23 cellular contexts compared by ENCODE assay signal in the genomic region with DNA sequence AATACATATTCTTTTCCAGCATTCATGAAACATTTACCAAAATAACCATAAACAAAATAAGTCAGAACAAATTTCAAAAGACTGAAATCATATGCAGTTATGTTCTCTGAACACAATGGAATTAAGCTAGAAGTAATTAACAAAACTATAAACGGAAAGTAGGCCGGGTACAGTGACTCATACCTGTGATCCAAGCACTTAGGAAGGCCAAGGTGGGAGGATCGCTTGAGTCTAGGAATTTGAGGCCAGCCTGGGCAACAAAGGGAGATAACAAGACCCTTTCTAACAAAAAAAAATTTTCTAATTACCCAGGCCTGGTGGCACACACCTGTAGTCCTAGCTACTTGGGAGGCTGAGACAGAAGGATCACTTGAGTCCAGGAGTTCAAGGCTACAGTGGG. TPM values are rescaled to one million over a fixed set of nuclear protein-coding genes. Genes with fewer than 3 reads are reported as not detected.
DNase-seq lines count a peak whose midpoint lies in the region; ATAC-seq and TF ChIP-seq lines count a peak whose summit lies in the region.
"Had no signal": no experiment of that assay in that cellular context is flagged by ENCODE, and none has a peak within 500 bp of the region (broad histone marks: within the 10 kb centered on the region; RNA-seq: fewer than 3 reads in every experiment).

No MANE protein-coding gene starts in this region.

- H3F3A ChIP-seq in GM23338 (replicated peaks; ENCODE audit: low read depth): no peaks in the 10 kb centered on the region

- intact Hi-C loops in HCT116 (cut with micrococcal nuclease): no loop called here

- no peak overlapping the region for H3K27ac ChIP-seq in CD4-positive, CD25-positive, alpha-beta regulatory T cell (ENCODE audit: insufficient read depth, low read length, poor library complexity, severe bottlenecking)
- H3K27ac ChIP-seq in HCT116 (ENCODE audit: low read depth, low read length) (peak overlapping the region; percentile 26; the same call in 1 of the 2 replicates), GM23338 (ENCODE audit: low read depth) (no peak overlapping the region)
- H3K27ac ChIP-seq: lower lobe of right lung, tibial nerve had no signal

- peaks cover 40% of the 10 kb centered on the region for H3K79me2 ChIP-seq in HCT116 (ENCODE audit: insufficient read depth, low read length)
- peaks cover 98% of the 10 kb centered on the region for H3K79me2 ChIP-seq in GM23338 (replicated peaks; ENCODE audit: insufficient read depth)

- no peak overlapping the region for H3K4me3 ChIP-seq in CD4-positive, CD25-positive, alpha-beta regulatory T cell (ENCODE audit: low read depth, low read length)
- H3K4me3 ChIP-seq in HCT116 (replicated peaks in 1 of 2; ENCODE audit: low read depth in 1 of 2, low read length in 2 of 2) (no peak overlapping the region), GM23338 (no peak overlapping the region)
- H3K4me3 ChIP-seq: lower lobe of right lung, tibial nerve had no signal

- H3K36me3 Mint-ChIP-seq in CD4-positive, CD25-positive, alpha-beta regulatory T cell: peaks cover 10% of the 10 kb centered on the region
- H3K36me3 Mint-ChIP-seq in GM23338 (ENCODE audit: low read depth): no peaks in the 10 kb centered on the region; the same call in 2 of the 3 replicates

- peaks cover 29 to 47% (median 41%) of the 10 kb centered on the region in 4 donors for H3K4me1 Mint-ChIP-seq in CD4-positive, CD25-positive, alpha-beta regulatory T cell
- peaks cover 13% of the 10 kb centered on the region for H3K4me1 Mint-ChIP-seq in GM23338

- H3K9ac ChIP-seq in HCT116 (ENCODE audit: low read length): no peak overlapping the region

- H3K9me2 ChIP-seq in HCT116 (ENCODE audit: insufficient read depth) (no peaks in the 10 kb centered on the region), GM23338 (ENCODE audit: insufficient read depth) (no peaks in the 10 kb centered on the region)

- H3K4me1 ChIP-seq in CD4-positive, CD25-positive, alpha-beta regulatory T cell (ENCODE audit: control insufficient read depth, insufficient read depth, low read length, poor library complexity, severe bottlenecking): peaks cover 12% of the 10 kb centered on the region
- H3K4me1 ChIP-seq in HCT116 (ENCODE audit: control insufficient read depth in 1 of 2, insufficient read depth in 2 of 2, low read length in 2 of 2): peaks cover 17 to 18% of the 10 kb centered on the region in 2 experiments
- peaks cover 8% of the 10 kb centered on the region for H3K4me1 ChIP-seq in GM23338 (ENCODE audit: insufficient read depth)

- H3K4me2 ChIP-seq in HCT116 (ENCODE audit: low read length) (peak overlapping the region; percentile 62), GM23338 (no peak overlapping the region)

- no peak for ATAC-seq in CD4-positive, CD25-positive, alpha-beta regulatory T cell (ENCODE audit: low read depth in 2 of 2)
- ATAC-seq in HCT116: peak; percentile 78
- no peak for ATAC-seq in GM18511 (IDR thresholded peaks at IDR 0.05; ENCODE audit: unreplicated experiment)
- no peak for ATAC-seq in GM21576 (IDR thresholded peaks at IDR 0.05; ENCODE audit: unreplicated experiment)
- ATAC-seq in GM23338: no peak
- ATAC-seq: activated CD8-positive, alpha-beta memory T cell treated with anti-CD3 and anti-CD28 coated beads, Interleukin-2, amount 10 ng/mL, durations not matched to agents 7 days and 5 days; effector memory CD8-positive, alpha-beta T cell; esophagus mucosa; lower lobe of right lung; sciatic nerve had no signal

- H3K9me3 Mint-ChIP-seq in CD4-positive, CD25-positive, alpha-beta regulatory T cell: peaks cover 0 to 4% (median 0%) of the 10 kb centered on the region in 7 donors
- H3K9me3 Mint-ChIP-seq in GM23338: no peaks in the 10 kb centered on the region
- H3K9me3 Mint-ChIP-seq: effector memory CD8-positive, alpha-beta T cell; T-helper 2 cell treated with Interferon-gamma antibody and Interleukin-4, amounts not matched to agents 5 μg/mL and 100 μg/mL, for 36 hours had no signal

- H4K20me1 ChIP-seq in HCT116 (ENCODE audit: insufficient read depth) (no peaks in the 10 kb centered on the region), GM23338 (replicated peaks; ENCODE audit: insufficient read depth) (0 out of 2 replicates have a peak, but pooled peaks cover 3% of the 10 kb centered on the region)

- RAD21 ChIA-PET in HCT116 (lab: Charles Lee; ENCODE audit: low non-redundant PET in 1 of 2, low total read pairs in 2 of 2, uncharacterized antibody in 2 of 2, unreplicated experiment in 2 of 2): interaction anchor here in 1 of 2 experiments (1.0 kb wide), 1 partner anchor 11 kb away, joined by 3 read pairs; no protein-coding TSS in a partner anchor

- DNase-seq in CD4-positive, CD25-positive, alpha-beta regulatory T cell: no peak
- DNase-seq in HCT116 (ENCODE audit: low read depth, low spot score) (peak; percentile 37), amniotic epithelial cell (ENCODE audit: low read depth) (peak; percentile 78), iris pigment epithelial cell (ENCODE audit: low read depth) (peak; percentile 35), GM23338 (ENCODE audit: low spot score) (no peak), DMS53 treated with DMSO at 0.1 percent for 48 hours (lab: John Stamatoyannopoulos, UW; ENCODE audit: unreplicated experiment) (no peak)
- DNase-seq: activated CD4-positive, alpha-beta T cell treated with anti-CD3 and anti-CD28 coated beads, Interleukin-2, amount 50 U/mL, for 1 hour; activated CD8-positive, alpha-beta memory T cell treated with anti-CD3 and anti-CD28 coated beads, Interleukin-2, amount 10 ng/mL, durations not matched to agents 7 days and 5 days; effector memory CD8-positive, alpha-beta T cell; lower lobe of right lung; NCI-H1092 treated with DMSO at 0.1 percent for 48 hours; NCI-H2029 treated with DMSO at 0.1 percent for 48 hours; NCI-H446; NCI-H82; OCI-M1; Right ventricle myocardium superior had no signal

- H3K36me3 ChIP-seq in CD4-positive, CD25-positive, alpha-beta regulatory T cell (ENCODE audit: control insufficient read depth, insufficient read depth, low read length): no peaks in the 10 kb centered on the region
- H3K36me3 ChIP-seq in HCT116 (ENCODE audit: control insufficient read depth in 1 of 2, insufficient read depth in 2 of 2, low read length in 2 of 2): no peaks in the 10 kb centered on the region
- H3K36me3 ChIP-seq in GM23338 (ENCODE audit: insufficient read depth): no peaks in the 10 kb centered on the region
- H3K36me3 ChIP-seq: lower lobe of right lung, tibial nerve had no signal

- TF ChIP-seq POLR2A in HCT116 (IDR thresholded peaks at IDR 0.05; ENCODE audit: borderline replicate concordance, extremely low read depth, insufficient read depth, insufficient read length): no peak

- no peak overlapping the region for H3K4me3 Mint-ChIP-seq in CD4-positive, CD25-positive, alpha-beta regulatory T cell
- no peak overlapping the region for H3K4me3 Mint-ChIP-seq in GM23338
- H3K4me3 Mint-ChIP-seq: activated CD8-positive, alpha-beta memory T cell treated with anti-CD3 and anti-CD28 coated beads, Interleukin-2, amount 10 ng/mL, durations not matched to agents 7 days and 5 days; CD14-positive monocyte; effector memory CD8-positive, alpha-beta T cell; T-helper 2 cell treated with Interferon-gamma antibody and Interleukin-4, amounts not matched to agents 5 μg/mL and 100 μg/mL, for 36 hours had no signal

- BruUV-seq in HCT116 (replicated peaks; lab: Mats Ljungman, UMichigan): no TSS peak

- TF ChIP-seq CTCF in HCT116 (IDR thresholded peaks at IDR 0.05 in 2 of 3, conservative IDR thresholded peaks at IDR 0.05 in 1 of 3; ENCODE audit: borderline replicate concordance in 1 of 3, insufficient read depth in 1 of 3, low read depth in 2 of 3, low read length in 2 of 3) (no peak), GM23338 (conservative IDR thresholded peaks at IDR 0.05; ENCODE audit: low read depth in 2 of 2) (no peak)

- H3K27ac Mint-ChIP-seq in CD4-positive, CD25-positive, alpha-beta regulatory T cell: peak overlapping the region in 2 of 3 donors; percentile 33 to 84
- H3K27ac Mint-ChIP-seq in GM23338: no peak overlapping the region; the same call in 1 of the 2 replicates
- H3K27ac Mint-ChIP-seq: activated CD8-positive, alpha-beta memory T cell treated with anti-CD3 and anti-CD28 coated beads, Interleukin-2, amount 10 ng/mL, durations not matched to agents 7 days and 5 days; T-helper 2 cell treated with Interferon-gamma antibody and Interleukin-4, amounts not matched to agents 5 μg/mL and 100 μg/mL, for 36 hours had no signal

- H3K27me3 ChIP-seq in CD4-positive, CD25-positive, alpha-beta regulatory T cell (ENCODE audit: control insufficient read depth, insufficient read depth, low read length): no peaks in the 10 kb centered on the region
- H3K27me3 ChIP-seq in HCT116 (ENCODE audit: insufficient read depth, low read length) (no peaks in the 10 kb centered on the region), GM23338 (ENCODE audit: insufficient read depth) (no peaks in the 10 kb centered on the region)
- H3K27me3 ChIP-seq: tibial nerve had no signal

- CTCF ChIA-PET in HCT116 (lab: Charles Lee): interaction anchor here (1.0 kb wide), 1 partner anchor 15 kb away, joined by 5 read pairs; a partner anchor contains a TSS

- TF ChIP-seq RAD21 in HCT116 (IDR thresholded peaks at IDR 0.05; ENCODE audit: low read depth): no peak

- no peaks in the 10 kb centered on the region for H3K27me3 Mint-ChIP-seq in CD4-positive, CD25-positive, alpha-beta regulatory T cell
- H3K27me3 Mint-ChIP-seq in GM23338 (ENCODE audit: insufficient read depth, low read depth, poor library complexity): no peaks in the 10 kb centered on the region
- H3K27me3 Mint-ChIP-seq: activated CD8-positive, alpha-beta memory T cell treated with anti-CD3 and anti-CD28 coated beads, Interleukin-2, amount 10 ng/mL, durations not matched to agents 7 days and 5 days; effector memory CD8-positive, alpha-beta T cell had no signal

- H2AFZ ChIP-seq in HCT116 (ENCODE audit: low read depth, low read length, poor library complexity, severe bottlenecking) (no peak overlapping the region), GM23338 (no peak overlapping the region)

- H3K9me3 ChIP-seq in CD4-positive, CD25-positive, alpha-beta regulatory T cell (ENCODE audit: control insufficient read depth in 2 of 2, low read length in 2 of 2): no peaks in the 10 kb centered on the region
- H3K9me3 ChIP-seq in HCT116 (ENCODE audit: control insufficient read depth in 1 of 2, insufficient read depth in 1 of 2, low read depth in 1 of 2, low read length in 2 of 2): no peaks in the 10 kb centered on the region
- H3K9me3 ChIP-seq: lower lobe of right lung, tibial nerve had no signal

- POLR2A ChIA-PET in HCT116 (lab: Charles Lee): interaction anchor here (1.0 kb wide), 1 partner anchor 14 kb away, joined by 5 read pairs; a partner anchor contains a TSS

RNA-seq across cellular contexts. Expression of a gene that starts 14.9 kb away (rescaled TPM):
- total RNA-seq in CD4-positive, CD25-positive, alpha-beta regulatory T cell: 53.2 TPM
- 1 to 10 TPM; 4.0 to 8.3 (median 7.0) TPM for polyA plus RNA-seq in CD4-positive, CD25-positive, alpha-beta regulatory T cell
- 9.6 TPM for total RNA-seq in HCT116 (2021; ENCODE audit: unreplicated experiment)
- 1.0 and 1.4 TPM in 2 replicates for polyA plus RNA-seq in HCT116 (2012)
- 19.3 and 24.3 TPM in 2 replicates for total RNA-seq in GM23338 (2014; rRNA removed; shearing (Covaris generic))
- 10.2 and 12.4 TPM in 2 replicates for polyA plus RNA-seq in GM23338 (2016; fragmentation: Nextera tagmentation; extraction: Ambion mirVana)

RNA-seq across cellular contexts. Expression of a gene that starts 28.2 kb away (rescaled TPM):
- total RNA-seq in CD4-positive, CD25-positive, alpha-beta regulatory T cell: 15.0 TPM
- polyA plus RNA-seq in CD4-positive, CD25-positive, alpha-beta regulatory T cell: 1 to 10 TPM; 7.7 to 9.8 (median 8.6) TPM
- 14.1 TPM for total RNA-seq in HCT116 (2021; ENCODE audit: unreplicated experiment)
- 3.4 and 4.4 TPM in 2 replicates for polyA plus RNA-seq in HCT116 (2012)
- total RNA-seq in GM23338 (2014; rRNA removed; shearing (Covaris generic)): 12.1 and 17.7 TPM in 2 replicates
- 11.5 and 12.9 TPM in 2 replicates for polyA plus RNA-seq in GM23338 (2016; fragmentation: Nextera tagmentation; extraction: Ambion mirVana)

Comparison
In these comparisons a context has a peak if more than half of its experiments do, and no peak if none do; other contexts are left out.
1. DNase-seq: peak in HCT116 (single experiment), amniotic epithelial cell (single experiment) and iris pigment epithelial cell (single experiment); none in CD4-positive, CD25-positive, alpha-beta regulatory T cell (0 of 3), GM23338 (single experiment) and DMS53 treated with DMSO at 0.1 percent for 48 hours (single experiment).